Comparison of ENCODE assay signal across 7 cellular contexts in genomic region chr16:1379863-1380174, GRCh38. TPM values are rescaled to one million over a fixed set of nuclear protein-coding genes. Genes with fewer than 3 reads are reported as not detected.
A peak's percentile ranks its signal among the peaks of the same experiment; 100 is the strongest.
DNase-seq lines count a peak whose midpoint lies in the region; ATAC-seq, FAIRE-seq and TF ChIP-seq lines count a peak whose summit lies in the region.
"Had no signal": no experiment of that assay in that cellular context is flagged by ENCODE, and none has a peak within 500 bp of the region (broad histone marks: within the 10 kb centered on the region; RNA-seq: fewer than 3 reads in every experiment).

No MANE protein-coding gene starts in this region.

- H3K4me1 ChIP-seq in ovary (ENCODE audit: insufficient read depth): peaks cover 5% of the 10 kb centered on the region

- no peak for TF ChIP-seq POLR2A in ovary (IDR thresholded peaks at IDR 0.05)

- no peaks in the 10 kb centered on the region for H3K27me3 Mint-ChIP-seq in activated naive CD8-positive, alpha-beta T cell

- H3K36me3 ChIP-seq in ovary: no peaks in the 10 kb centered on the region

- peak overlapping the region; percentile 84 for H3K4me3 Mint-ChIP-seq in activated naive CD8-positive, alpha-beta T cell

- H3K27ac Mint-ChIP-seq in activated naive CD8-positive, alpha-beta T cell: peak overlapping the region; percentile 66

- no peak for FAIRE-seq in GM19239 (lab: Jason Lieb, UNC)

- H3K4me1 Mint-ChIP-seq in activated naive CD8-positive, alpha-beta T cell (ENCODE audit: low read depth): peaks cover 12% of the 10 kb centered on the region

- H3K36me3 Mint-ChIP-seq in activated naive CD8-positive, alpha-beta T cell: no peaks in the 10 kb centered on the region

- ATAC-seq in HG02610 (IDR thresholded peaks at IDR 0.05; ENCODE audit: unreplicated experiment): peak; percentile 2

- 30 to 46% (median 31%) methylated on average over 19 of the region's 19 CpGs for WGBS in ovary, 3 donors

- no peaks in the 10 kb centered on the region for H3K9me3 ChIP-seq in ovary

- no peak for DNase-seq in ovary
- no peak for DNase-seq in AG08395 (ENCODE audit: low spot score)
- DNase-seq in GM19239 (ENCODE audit: insufficient read length, low spot score): no peak
- DNase-seq in NCI-H446 (lab: John Stamatoyannopoulos, UW): no peak
- DNase-seq: SIG-M5 had no signal

- no peak for TF ChIP-seq CTCF in ovary (IDR thresholded peaks at IDR 0.05)

- H3K27ac ChIP-seq in ovary: no peak overlapping the region

- H3K27me3 ChIP-seq in ovary: no peaks in the 10 kb centered on the region

- no peak for TF ChIP-seq EP300 in ovary (IDR thresholded peaks at IDR 0.05)

- intact Hi-C loops in ovary (cut with DNase I): no loop called here

- H3K9me3 Mint-ChIP-seq in activated naive CD8-positive, alpha-beta T cell (ENCODE audit: low read depth): no peaks in the 10 kb centered on the region

- H3K4me3 ChIP-seq in ovary: peak overlapping the region; percentile 37

RNA-seq across cellular contexts. Expression of gene GNPTG, which starts 28.1 kb away (rescaled TPM):
- total RNA-seq in ovary: 10 to 100 TPM; 47.8 to 68.1 (median 55.4) TPM
- 10 to 100 TPM; 26.0 to 67.8 TPM for polyA plus RNA-seq in ovary

RNA-seq across cellular contexts. Expression of gene TSR3, which starts 28.1 kb away (rescaled TPM):
- total RNA-seq in ovary: 10 to 100 TPM; 28.6 to 74.6 (median 41.5) TPM
- polyA plus RNA-seq in ovary: 10 to 100 TPM in 1 of 2 donors, 1 to 10 TPM in 1; 6.3 to 40.7 TPM

RNA-seq across cellular contexts. Expression of gene UNKL, which starts 34.7 kb away (rescaled TPM):
- 10 to 100 TPM; 13.3 to 39.8 (median 32.5) TPM for total RNA-seq in ovary
- polyA plus RNA-seq in ovary: 10 to 100 TPM in 1 of 2 donors, 1 to 10 TPM in 1; 7.0 to 44.8 TPM

RNA-seq across cellular contexts. Expression of gene UQCC4, which starts 40.7 kb away (rescaled TPM):
- total RNA-seq in ovary: 10 to 100 TPM; 10.1 to 18.6 (median 15.8) TPM
- 10 to 100 TPM in 1 of 2 donors, 1 to 10 TPM in 1; 4.0 to 17.5 TPM for polyA plus RNA-seq in ovary

RNA-seq across cellular contexts. Expression of gene BAIAP3, which starts 46.4 kb away (rescaled TPM):
- 10 to 100 TPM in 1 of 7 donors, 1 to 10 TPM in 5, under 1 TPM in 1; 0.25 to 26.1 (median 2.6) TPM for total RNA-seq in ovary
- polyA plus RNA-seq in ovary: under 1 TPM; 0.25 to 0.63 TPM
